In genomic region chr2:70517804-70518203, GRCh38 we compare ENCODE assay signal across 29 cellular contexts. TPM values are rescaled to one million over a fixed set of nuclear protein-coding genes. Genes with fewer than 3 reads are reported as not detected.
"Had no signal": no experiment of that assay in that cellular context is flagged by ENCODE, and none has a peak within 500 bp of the region (broad histone marks: within the 10 kb centered on the region; RNA-seq: fewer than 3 reads in every experiment).

No MANE protein-coding gene starts in this region.

- H3K27ac Mint-ChIP-seq: activated CD8-positive, alpha-beta T cell treated with anti-CD3 and anti-CD28 coated beads, Interleukin-2, amount 10 ng/mL, durations not matched to agents 7 days and 5 days; activated naive CD4-positive, alpha-beta T cell treated with anti-CD3 and anti-CD28 coated beads, Interleukin-2, amount 50 U/mL, for 72 hours; activated naive CD8-positive, alpha-beta T cell treated with anti-CD3 and anti-CD28 coated beads, Interleukin-2, amount 50 U/mL, for 24 hours; activated T-cell treated with anti-CD3 and anti-CD28 coated beads, Interleukin-2, amount 50 U/mL, for 24 hours; activated T-helper 1 cell treated with anti-CD3 and anti-CD28 coated beads, Interleukin-12 subunit alpha, Interleukin-12 subunit beta, Interleukin-2, Interleukin-4 antibody, amounts not matched to agents 30 ng/mL and 10 ng/mL and 1 ng/mL, durations not matched to agents 14 hours and 24 hours and 36 hours; T-helper 17 cell; WTC11 had no signal

- H3K9me3 Mint-ChIP-seq: activated naive CD4-positive, alpha-beta T cell treated with anti-CD3 and anti-CD28 coated beads, Interleukin-2, amount 50 U/mL, for 72 hours; activated naive CD8-positive, alpha-beta T cell treated with anti-CD3 and anti-CD28 coated beads, Interleukin-2, amount 50 U/mL, for 24 hours; activated T-cell treated with anti-CD3 and anti-CD28 coated beads, Interleukin-2, amount 50 U/mL, for 24 hours; activated T-helper 1 cell treated with anti-CD3 and anti-CD28 coated beads, Interleukin-12 subunit alpha, Interleukin-12 subunit beta, Interleukin-2, Interleukin-4 antibody, amounts not matched to agents 30 ng/mL and 10 ng/mL and 1 ng/mL, durations not matched to agents 14 hours and 24 hours and 36 hours; WTC11 had no signal

- H3K36me3 Mint-ChIP-seq: activated naive CD4-positive, alpha-beta T cell treated with anti-CD3 and anti-CD28 coated beads, Interleukin-2, amount 50 U/mL, for 72 hours; WTC11 had no signal

- H3K9me3 ChIP-seq: ascending aorta, body of pancreas had no signal

- H3K27ac ChIP-seq: ascending aorta, body of pancreas had no signal

- H3K4me3 Mint-ChIP-seq: activated CD8-positive, alpha-beta T cell treated with anti-CD3 and anti-CD28 coated beads, Interleukin-2, amount 10 ng/mL, durations not matched to agents 7 days and 5 days; activated naive CD8-positive, alpha-beta T cell treated with anti-CD3 and anti-CD28 coated beads, Interleukin-2, amount 50 U/mL, for 24 hours; activated T-cell treated with anti-CD3 and anti-CD28 coated beads, Interleukin-2, amount 50 U/mL, for 24 hours; activated T-helper 1 cell treated with anti-CD3 and anti-CD28 coated beads, Interleukin-12 subunit alpha, Interleukin-12 subunit beta, Interleukin-2, Interleukin-4 antibody, amounts not matched to agents 30 ng/mL and 10 ng/mL and 1 ng/mL, durations not matched to agents 14 hours and 24 hours and 36 hours; T-helper 17 cell; WTC11 had no signal

- H3K27me3 ChIP-seq: ascending aorta, body of pancreas had no signal

- FAIRE-seq: bronchial epithelial cell had no signal

- H3K27me3 Mint-ChIP-seq: activated naive CD8-positive, alpha-beta T cell treated with anti-CD3 and anti-CD28 coated beads, Interleukin-2, amount 50 U/mL, for 24 hours; activated T-cell treated with anti-CD3 and anti-CD28 coated beads, Interleukin-2, amount 50 U/mL, for 24 hours; T-helper 17 cell had no signal

- H3K36me3 ChIP-seq: ascending aorta had no signal

- DNase-seq: activated CD4-positive, alpha-beta T cell treated with anti-CD3 and anti-CD28 coated beads for 48 hours; activated CD4-positive, alpha-beta T cell treated with anti-CD3 and anti-CD28 coated beads, Interleukin-2, amount 50 U/mL, for 4 hours; activated CD4-positive, CD25-positive, alpha-beta regulatory T cell treated with anti-CD3 and anti-CD28 coated beads, Interleukin-2, amount 50 U/mL, for 72 hours; activated CD8-positive, alpha-beta T cell treated with anti-CD3 and anti-CD28 coated beads, Interleukin-2, amount 10 ng/mL, durations not matched to agents 7 days and 5 days; activated effector memory CD4-positive, alpha-beta T cell treated with Interleukin-2 at 50 U/mL for 16 hours; activated naive CD4-positive, alpha-beta T cell treated with Interleukin-2 at 50 U/mL for 16 hours; activated naive CD8-positive, alpha-beta T cell treated with anti-CD3 and anti-CD28 coated beads, Interleukin-2, amount 50 U/mL, for 24 hours; activated T-cell treated with anti-CD3 and anti-CD28 coated beads, Interleukin-2, amount 50 U/mL, for 24 hours; amniotic stem cell; body of pancreas; central memory CD4-positive, alpha-beta T cell; Karpas-422; MM.1S; NCI-H1105; NCI-H1436 treated with DMSO at 0.1 percent for 48 hours; NCI-H187; NCI-H2081; NCI-H510A treated with DMSO at 0.1 percent for 48 hours; NCI-H69; NK-92 treated with Interleukin-12 subunit alpha and Interleukin-12 subunit beta, amount 100 ng/mL, for 24 hours; OCI-M1; SHP77 treated with DMSO at 0.1 percent for 48 hours; T-helper 17 cell; T-helper 9 cell had no signal

- H3K4me1 ChIP-seq: ascending aorta had no signal

- H3K4me3 ChIP-seq: ascending aorta, body of pancreas had no signal

RNA-seq across cellular contexts. Expression of gene TGFA, which starts 35.8 kb away (rescaled TPM):
- total RNA-seq: activated T-helper 1 cell treated with anti-CD3 and anti-CD28 coated beads, Interleukin-12 subunit alpha, Interleukin-12 subunit beta, Interleukin-2, Interleukin-4 antibody, amounts not matched to agents 30 ng/mL and 10 ng/mL and 1 ng/mL, durations not matched to agents 14 hours and 24 hours and 36 hours had no signal
